Comparison of ENCODE assay signal across 1 cellular context in genomic region chr11:133927690-133928627, GRCh38.
TF ChIP-seq lines count a peak whose summit lies in the region.

No MANE protein-coding gene starts in this region.

TF ChIP-seq in GM12878, 131 proteins besides CTCF, POLR2A, EP300 and RAD21 (continued from another document):
- TF ChIP-seq, protein P1, sequence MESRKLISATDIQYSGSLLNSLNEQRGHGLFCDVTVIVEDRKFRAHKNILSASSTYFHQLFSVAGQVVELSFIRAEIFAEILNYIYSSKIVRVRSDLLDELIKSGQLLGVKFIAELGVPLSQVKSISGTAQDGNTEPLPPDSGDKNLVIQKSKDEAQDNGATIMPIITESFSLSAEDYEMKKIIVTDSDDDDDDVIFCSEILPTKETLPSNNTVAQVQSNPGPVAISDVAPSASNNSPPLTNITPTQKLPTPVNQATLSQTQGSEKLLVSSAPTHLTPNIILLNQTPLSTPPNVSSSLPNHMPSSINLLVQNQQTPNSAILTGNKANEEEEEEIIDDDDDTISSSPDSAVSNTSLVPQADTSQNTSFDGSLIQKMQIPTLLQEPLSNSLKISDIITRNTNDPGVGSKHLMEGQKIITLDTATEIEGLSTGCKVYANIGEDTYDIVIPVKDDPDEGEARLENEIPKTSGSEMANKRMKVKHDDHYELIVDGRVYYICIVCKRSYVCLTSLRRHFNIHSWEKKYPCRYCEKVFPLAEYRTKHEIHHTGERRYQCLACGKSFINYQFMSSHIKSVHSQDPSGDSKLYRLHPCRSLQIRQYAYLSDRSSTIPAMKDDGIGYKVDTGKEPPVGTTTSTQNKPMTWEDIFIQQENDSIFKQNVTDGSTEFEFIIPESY (IDR thresholded peaks at IDR 0.05), result no peak
- peak; percentile 72; the same call in 1 of the 2 replicates for TF ChIP-seq SMC3 (IDR thresholded peaks at IDR 0.05; ENCODE audit: borderline replicate concordance, low read length)
- TF ChIP-seq SREBF2 (IDR thresholded peaks at IDR 0.05; ENCODE audit: low read length), result no peak
- TF ChIP-seq POLR2AphosphoS2 (IDR thresholded peaks at IDR 0.05; ENCODE audit: low read depth, low read length), result no peak
- 0 out of 2 replicates have a peak, but pooled peaks have one; percentile 52 for TF ChIP-seq YY1 (IDR thresholded peaks at IDR 0.05; ENCODE audit: low read depth, low read length)
- no peak for TF ChIP-seq RFX5 (IDR thresholded peaks at IDR 0.05; ENCODE audit: low read depth, low read length)
TF ChIP-seq in GM12878: peak in this region for 5.
